Comparison of ENCODE assay signal across 8 cellular contexts in the genomic region with DNA sequence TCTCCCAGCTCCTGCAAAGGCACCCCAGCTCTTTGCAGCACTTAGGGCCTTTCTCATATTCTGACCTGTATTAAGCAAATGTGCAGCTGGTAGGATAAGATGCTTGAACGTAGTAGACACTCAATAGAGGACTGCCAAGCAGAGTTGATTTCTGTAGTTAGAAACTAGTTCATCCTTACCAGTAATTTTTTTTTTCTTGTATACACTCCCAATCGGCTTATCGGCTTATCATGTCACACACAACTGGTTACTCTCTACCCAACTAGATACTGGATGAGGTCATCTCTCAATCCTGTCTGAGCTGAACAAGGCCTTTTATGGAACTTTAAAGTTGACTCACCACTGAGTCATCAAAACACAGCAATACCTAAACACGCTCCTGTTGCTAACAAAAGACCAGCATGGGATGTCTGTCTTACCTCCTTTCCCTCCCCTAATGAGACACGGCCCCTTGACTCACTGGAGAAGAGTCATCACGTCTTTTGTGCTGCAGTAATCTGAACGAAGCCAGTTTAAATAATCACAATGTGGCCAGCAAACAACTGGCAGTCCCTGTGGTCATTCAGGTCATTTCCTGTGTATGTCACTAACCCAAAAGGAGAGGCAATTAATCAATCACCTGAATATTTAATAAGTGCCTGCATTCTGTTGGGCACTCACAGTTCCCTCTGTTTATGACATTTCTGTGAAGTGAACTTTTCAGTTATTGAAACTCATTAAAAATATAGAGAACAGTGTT. TPM values are rescaled to one million over a fixed set of nuclear protein-coding genes. Genes with fewer than 3 reads are reported as not detected.
DNase-seq lines count a peak whose midpoint lies in the region; ATAC-seq and TF ChIP-seq lines count a peak whose summit lies in the region.

No MANE protein-coding gene starts in this region.

- H3K4me3 ChIP-seq in epithelial cell of proximal tubule (ENCODE audit: low read depth, low read length) (no peak overlapping the region), uterus (no peak overlapping the region)

- H3K4me1 ChIP-seq in uterus, result peaks cover 0 to 4% of the 10 kb centered on the region in 2 donors

- H3K27ac ChIP-seq in uterus, result peak overlapping the region; percentile 94 to 97

- no peak for TF ChIP-seq CTCF in epithelial cell of proximal tubule (conservative IDR thresholded peaks at IDR 0.05; ENCODE audit: low read depth, low read length)
- TF ChIP-seq CTCF in natural killer cell (IDR thresholded peaks at IDR 0.05), result no peak
- no peak for TF ChIP-seq CTCF in uterus (IDR thresholded peaks at IDR 0.05)

- POLR2A ChIA-PET in activated CD4-positive, alpha-beta memory T cell treated with anti-CD3 and anti-CD28 coated beads, Interleukin-2, amount 10 ng/mL, durations not matched to agents 7 days and 5 days (lab: Charles Lee), result interaction anchor here (0.6 to 2.2 kb wide), 6 partner anchors 8 to 883 kb away, joined by 3 to 19 read pairs (median 5); partner anchors contain the start of gene WEE1

- no peaks in the 10 kb centered on the region for H3K27me3 ChIP-seq in uterus

- intact Hi-C loops in natural killer cell (cut with micrococcal nuclease) (no loop called here), uterus (cut with DNase I; ENCODE audit: low total_unique reads) (no loop called here)

- CTCF ChIA-PET in activated CD4-positive, alpha-beta memory T cell treated with anti-CD3 and anti-CD28 coated beads, Interleukin-2, amount 10 ng/mL, durations not matched to agents 7 days and 5 days (lab: Charles Lee), result interaction anchor here (0.7 to 3.5 kb wide), 5 partner anchors 8 to 182 kb away, joined by 3 to 18 read pairs (median 3); partner anchors contain the start of gene WEE1

- H3K9me3 Mint-ChIP-seq in activated CD4-positive, alpha-beta memory T cell treated with anti-CD3 and anti-CD28 coated beads, Interleukin-2, amount 10 ng/mL, durations not matched to agents 7 days and 5 days, result peaks cover 8% of the 10 kb centered on the region
- peaks cover 4 to 5% of the 10 kb centered on the region in 2 donors for H3K9me3 Mint-ChIP-seq in natural killer cell

- H3K27me3 Mint-ChIP-seq in activated CD4-positive, alpha-beta memory T cell treated with anti-CD3 and anti-CD28 coated beads, Interleukin-2, amount 10 ng/mL, durations not matched to agents 7 days and 5 days, result peaks cover 2% of the 10 kb centered on the region
- no peaks in the 10 kb centered on the region for H3K27me3 Mint-ChIP-seq in natural killer cell (ENCODE audit: low read depth in 2 of 2)

- ATAC-seq in GM18907 (IDR thresholded peaks at IDR 0.05; ENCODE audit: unreplicated experiment), result peak; percentile 87
- ATAC-seq in HG03097 (IDR thresholded peaks at IDR 0.05; ENCODE audit: low FRiP score, unreplicated experiment), result peak; percentile 74
- ATAC-seq in natural killer cell, result peak in 2 of 3 donors; percentile 20 to 36

- H3K27ac Mint-ChIP-seq in activated CD4-positive, alpha-beta memory T cell treated with anti-CD3 and anti-CD28 coated beads, Interleukin-2, amount 10 ng/mL, durations not matched to agents 7 days and 5 days, result peak overlapping the region; percentile 83
- no peak overlapping the region for H3K27ac Mint-ChIP-seq in natural killer cell

- H3K4me3 Mint-ChIP-seq in activated CD4-positive, alpha-beta memory T cell treated with anti-CD3 and anti-CD28 coated beads, Interleukin-2, amount 10 ng/mL, durations not matched to agents 7 days and 5 days, result peak overlapping the region; percentile 52
- no peak overlapping the region for H3K4me3 Mint-ChIP-seq in natural killer cell

- H3K4me1 Mint-ChIP-seq in activated CD4-positive, alpha-beta memory T cell treated with anti-CD3 and anti-CD28 coated beads, Interleukin-2, amount 10 ng/mL, durations not matched to agents 7 days and 5 days, result peaks cover 42% of the 10 kb centered on the region
- no peaks in the 10 kb centered on the region for H3K4me1 Mint-ChIP-seq in natural killer cell

- H3K9me3 ChIP-seq in uterus, result no peaks in the 10 kb centered on the region

- H3K36me3 Mint-ChIP-seq in activated CD4-positive, alpha-beta memory T cell treated with anti-CD3 and anti-CD28 coated beads, Interleukin-2, amount 10 ng/mL, durations not matched to agents 7 days and 5 days (ENCODE audit: low read depth), result peaks cover 14% of the 10 kb centered on the region
- peaks cover 11% of the 10 kb centered on the region for H3K36me3 Mint-ChIP-seq in natural killer cell

- DNase-seq in AG08396 (ENCODE audit: low spot score), result peak; percentile 86
- peak; percentile 69 for DNase-seq in NCI-H510A (lab: John Stamatoyannopoulos, UW)
- DNase-seq in activated CD4-positive, alpha-beta memory T cell treated with anti-CD3 and anti-CD28 coated beads, Interleukin-2, amount 10 ng/mL, durations not matched to agents 7 days and 5 days, result peak; percentile 73
- peak; percentile 100 for DNase-seq in epithelial cell of proximal tubule (ENCODE audit: low read depth)
- no peak for DNase-seq in natural killer cell
- DNase-seq in uterus, result peak; percentile 68 to 90

- peak; percentile 72 to 76 for TF ChIP-seq POLR2A in uterus (IDR thresholded peaks at IDR 0.05)

- H3K36me3 ChIP-seq in uterus, result no peaks in the 10 kb centered on the region

RNA-seq across cellular contexts. Expression of gene WEE1, which starts 7.5 kb away (rescaled TPM):
- 10 to 100 TPM; 62.8 to 64.1 TPM for total RNA-seq in activated CD4-positive, alpha-beta memory T cell treated with anti-CD3 and anti-CD28 coated beads, Interleukin-2, amount 10 ng/mL, durations not matched to agents 7 days and 5 days
- total RNA-seq in epithelial cell of proximal tubule, result 61.2 and 105 TPM in 2 replicates
- total RNA-seq in natural killer cell, result 10 to 100 TPM; 17.1 to 20.8 (median 19.0) TPM
- total RNA-seq in uterus, result 100 to 1,000 TPM in 1 of 4 donors, 10 to 100 TPM in 3; 30.0 to 105 (median 60.0) TPM

Comparison
In these comparisons a context has a peak if more than half of its experiments do, and no peak if none do; other contexts are left out.
1. ATAC-seq: peak in every context shown above with its lines; median percentile 87 in GM18907; 74 in HG03097; 28 in natural killer cell.